Comparison of ENCODE assay signal across 6 cellular contexts in the genomic region with DNA sequence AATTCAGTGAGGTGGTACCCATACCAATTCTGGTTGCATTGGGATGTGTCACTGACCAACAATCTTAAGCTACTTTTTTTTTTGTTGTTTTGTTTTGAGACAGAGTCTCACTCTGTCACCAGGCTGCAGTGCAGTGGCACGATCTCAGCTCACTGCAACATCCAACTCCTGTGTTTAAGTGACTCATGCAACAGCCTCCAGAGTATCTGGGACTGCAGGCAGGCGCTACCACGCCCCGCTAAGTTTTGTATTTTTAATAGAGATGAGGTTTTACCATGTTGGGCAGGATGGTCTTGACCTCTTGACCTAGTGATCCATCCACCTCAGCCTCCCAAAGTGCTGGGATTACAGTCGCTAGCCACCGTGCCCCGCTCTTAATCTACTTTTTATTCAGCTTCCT. TPM values are rescaled to one million over a fixed set of nuclear protein-coding genes. Genes with fewer than 3 reads are reported as not detected.
"Had no signal": no experiment of that assay in that cellular context is flagged by ENCODE, and none has a peak within 500 bp of the region (broad histone marks: within the 10 kb centered on the region; RNA-seq: fewer than 3 reads in every experiment).

No MANE protein-coding gene starts in this region.

RNA-seq across cellular contexts. Expression of a gene that starts 5.7 kb away (rescaled TPM):
- total RNA-seq: GM23338, H1, H7, HepG2, HT1080 had no signal
- polyA plus RNA-seq: GM23338, H1, HepG2, IgD-negative memory B cell had no signal

RNA-seq across cellular contexts. Expression of a gene that starts 58.0 kb away (rescaled TPM):
- total RNA-seq: H1, HepG2 had no signal
- polyA plus RNA-seq: H1, HepG2, IgD-negative memory B cell had no signal
